Comparison of ENCODE assay signal across 17 cellular contexts in genomic region chr15:94607176-94607654, GRCh38.
DNase-seq lines count a peak whose midpoint lies in the region; ATAC-seq and TF ChIP-seq lines count a peak whose summit lies in the region.
"Had no signal": no experiment of that assay in that cellular context is flagged by ENCODE, and none has a peak within 500 bp of the region (broad histone marks: within the 10 kb centered on the region; RNA-seq: fewer than 3 reads in every experiment).

No MANE protein-coding gene starts in this region.

- no peaks in the 10 kb centered on the region for H3K36me3 ChIP-seq in right atrium auricular region
- no peaks in the 10 kb centered on the region for H3K36me3 ChIP-seq in sigmoid colon
- H3K36me3 ChIP-seq: stomach had no signal

- no peak for TF ChIP-seq CTCF in right atrium auricular region (IDR thresholded peaks at IDR 0.05)
- no peak for TF ChIP-seq CTCF in sigmoid colon (IDR thresholded peaks at IDR 0.05)

- 38 to 69% methylated on average over 7 of the region's 7 CpGs for WGBS in sigmoid colon, 2 donors

- H3K27me3 Mint-ChIP-seq in activated CD4-positive, alpha-beta T cell treated with anti-CD3 and anti-CD28 coated beads, Interleukin-2, amount 10 ng/mL, durations not matched to agents 24 days and 14 days = peaks cover 68% of the 10 kb centered on the region

- H3K27me3 ChIP-seq in right atrium auricular region = no peaks in the 10 kb centered on the region
- H3K27me3 ChIP-seq in sigmoid colon = no peaks in the 10 kb centered on the region
- H3K27me3 ChIP-seq: body of pancreas, stomach had no signal

- H3K9me3 ChIP-seq in right atrium auricular region (no peaks in the 10 kb centered on the region), sigmoid colon (no peaks in the 10 kb centered on the region)
- H3K9me3 ChIP-seq: body of pancreas, stomach had no signal

- peaks cover 9% of the 10 kb centered on the region for H3K9me3 Mint-ChIP-seq in activated CD4-positive, alpha-beta T cell treated with anti-CD3 and anti-CD28 coated beads, Interleukin-2, amount 10 ng/mL, durations not matched to agents 24 days and 14 days

- TF ChIP-seq POLR2A in sigmoid colon (IDR thresholded peaks at IDR 0.05) = no peak

- peaks cover 2% of the 10 kb centered on the region for H3K36me3 Mint-ChIP-seq in activated CD4-positive, alpha-beta T cell treated with anti-CD3 and anti-CD28 coated beads, Interleukin-2, amount 10 ng/mL, durations not matched to agents 24 days and 14 days (ENCODE audit: low read depth)

- H3K4me1 Mint-ChIP-seq in activated CD4-positive, alpha-beta T cell treated with anti-CD3 and anti-CD28 coated beads, Interleukin-2, amount 10 ng/mL, durations not matched to agents 24 days and 14 days = peaks cover 44% of the 10 kb centered on the region

- ATAC-seq in HG02852 (IDR thresholded peaks at IDR 0.05; ENCODE audit: unreplicated experiment) = no peak
- ATAC-seq in esophagus mucosa = no peak
- ATAC-seq: body of pancreas had no signal

- DNase-seq in activated CD4-positive, alpha-beta T cell treated with anti-CD3 and anti-CD28 coated beads, Interleukin-2, amount 10 ng/mL, durations not matched to agents 24 days and 14 days = peak; percentile 73
- DNase-seq in activated CD4-positive, alpha-beta T cell treated with anti-CD3 and anti-CD28 coated beads, Interleukin-2, amount 50 U/mL, for 48 hours = no peak
- DNase-seq in UCSD-AML1 (lab: John Stamatoyannopoulos, UW; ENCODE audit: unreplicated experiment) (peak; percentile 73), right atrium auricular region (ENCODE audit: low spot score) (peak; percentile 59), sigmoid colon (peak; percentile 83), foreskin melanocyte (no peak)
- DNase-seq: activated T-cell treated with anti-CD3 and anti-CD28 coated beads, Interleukin-2, amount 50 U/mL, for 1 hour; DMS153; NCI-H187; PC-9; stimulated activated CD4-positive, alpha-beta T cell treated with anti-CD3 and anti-CD28 coated beads, Interleukin-2, amount 100 ng/mL, for 24 hours; stomach; T1000 had no signal

- intact Hi-C loops in activated CD4-positive, alpha-beta T cell treated with anti-CD3 and anti-CD28 coated beads, Interleukin-2, amount 10 ng/mL, durations not matched to agents 24 days and 14 days (cut with micrococcal nuclease) = no loop called here
- intact Hi-C loops in sigmoid colon (cut with DNase I) = no loop called here

- H3K4me3 Mint-ChIP-seq in activated CD4-positive, alpha-beta T cell treated with anti-CD3 and anti-CD28 coated beads, Interleukin-2, amount 10 ng/mL, durations not matched to agents 24 days and 14 days = peak overlapping the region; percentile 48

- H3K27ac ChIP-seq in right atrium auricular region = no peak overlapping the region
- H3K27ac ChIP-seq in sigmoid colon = peak overlapping the region in 3 of 4 donors; percentile 32 to 36 (median 32)
- H3K27ac ChIP-seq: body of pancreas, epithelial cell of prostate, PC-9 had no signal

- H3K4me3 ChIP-seq in right atrium auricular region = no peak overlapping the region
- no peak overlapping the region for H3K4me3 ChIP-seq in sigmoid colon
- H3K4me3 ChIP-seq: body of pancreas, PC-9, stomach had no signal

- H3K27ac Mint-ChIP-seq in activated CD4-positive, alpha-beta T cell treated with anti-CD3 and anti-CD28 coated beads, Interleukin-2, amount 10 ng/mL, durations not matched to agents 24 days and 14 days = no peak overlapping the region

- H3K4me1 ChIP-seq in right atrium auricular region (peaks cover 0 to 8% of the 10 kb centered on the region in 2 donors), sigmoid colon (peaks cover 0 to 9% (median 0%) of the 10 kb centered on the region in 4 donors)
- H3K4me1 ChIP-seq: body of pancreas, stomach had no signal

- peak in 1 of 4 donors; percentile 33 for TF ChIP-seq EP300 in sigmoid colon (IDR thresholded peaks at IDR 0.05)

Comparison
In these comparisons a context has a peak if more than half of its experiments do, and no peak if none do; other contexts are left out.
1. DNase-seq: peak in activated CD4-positive, alpha-beta T cell treated with anti-CD3 and anti-CD28 coated beads, Interleukin-2, amount 10 ng/mL, durations not matched to agents 24 days and 14 days (single experiment), UCSD-AML1 (single experiment), right atrium auricular region (single experiment) and sigmoid colon (single experiment); none in activated CD4-positive, alpha-beta T cell treated with anti-CD3 and anti-CD28 coated beads, Interleukin-2, amount 50 U/mL, for 48 hours (0 of 2) and foreskin melanocyte (single experiment).
2. H3K27ac ChIP-seq: peak in sigmoid colon (3 of 4); none in right atrium auricular region (0 of 2).